In genomic region chr12:65785500-65785899, GRCh38 we compare ENCODE assay signal across 28 cellular contexts. TPM values are rescaled to one million over a fixed set of nuclear protein-coding genes. Genes with fewer than 3 reads are reported as not detected.
"Had no signal": no experiment of that assay in that cellular context is flagged by ENCODE, and none has a peak within 500 bp of the region (broad histone marks: within the 10 kb centered on the region; RNA-seq: fewer than 3 reads in every experiment).

No MANE protein-coding gene starts in this region.

- H3K27me3 ChIP-seq: stomach, suprapubic skin, testis, thyroid gland, tibial nerve, transverse colon, upper lobe of left lung, uterus, vagina had no signal

- H3K36me3 ChIP-seq: stomach, suprapubic skin, thoracic aorta, thyroid gland, tibial artery, tibial nerve, transverse colon, upper lobe of left lung, upper lobe of right lung, uterus, vagina had no signal

- H3K27ac ChIP-seq: stomach, suprapubic skin, testis, thoracic aorta, thyroid gland, tibial artery, tibial nerve, transverse colon, upper lobe of left lung, upper lobe of right lung, uterus, vagina had no signal

- ATAC-seq: stimulated activated effector memory CD8-positive, alpha-beta T cell treated with anti-CD3 and anti-CD28 coated beads, Interleukin-12 subunit alpha, Interleukin-12 subunit beta, amount 100 ng/mL, for 72 hours; stimulated activated memory B cell treated with anti-CD40 and anti-IgM and Interleukin-4, amounts not matched to agents 10 μg/mL and 1 μg/mL and 100 μg/mL, for 72 hours; stimulated activated naive B cell treated with anti-CD40 and anti-IgM and Interleukin-4, amounts not matched to agents 10 μg/mL and 1 μg/mL and 100 μg/mL, for 72 hours; stimulated activated naive CD8-positive, alpha-beta T cell treated with anti-CD3 and anti-CD28 coated beads, Interleukin-15, amount 100 ng/mL, for 72 hours; stimulated activated naive CD8-positive, alpha-beta T cell treated with anti-CD3 and anti-CD28 coated beads, Interleukin-15, Interleukin-2, amounts not matched to agents 100 U/mL and 50 U/mL, for 24 hours; upper lobe of right lung had no signal

- FAIRE-seq: urothelium cell line had no signal

- H3K4me1 ChIP-seq: stomach, suprapubic skin, testis, thyroid gland, tibial artery, transverse colon, upper lobe of left lung, upper lobe of right lung, uterus, vagina had no signal

- H3K4me3 ChIP-seq: stomach, suprapubic skin, testis, thoracic aorta, thyroid gland, tibial artery, tibial nerve, transverse colon, upper lobe of left lung, upper lobe of right lung, uterus, vagina had no signal

- H3K9me3 ChIP-seq: stomach, suprapubic skin, testis, thoracic aorta, thyroid gland, tibial artery, tibial nerve, transverse colon, upper lobe of left lung, upper lobe of right lung, uterus, vagina had no signal

- DNase-seq: stimulated activated CD4-positive, alpha-beta T cell treated with anti-CD3 and anti-CD28 coated beads, Interleukin-2, amount 100 ng/mL, for 48 hours; stimulated activated CD4-positive, alpha-beta T cell treated with anti-CD3 and anti-CD28 coated beads, Interleukin-4, amount 100 ng/mL, for 1 hour; stimulated activated CD4-positive, alpha-beta T cell treated with anti-CD3 and anti-CD28 coated beads, Interleukin-4, amount 100 ng/mL, for 24 hours; stimulated activated CD4-positive, alpha-beta T cell treated with anti-CD3 and anti-CD28 coated beads, Interleukin-4, amount 100 ng/mL, for 4 hours; stimulated activated CD8-positive, alpha-beta memory T cell treated with anti-CD3 and anti-CD28 coated beads, Interleukin-4, amount 100 ng/mL, for 48 hours; stimulated activated naive B cell treated with anti-CD40 and anti-IgM and Interleukin-4, amounts not matched to agents 10 μg/mL and 1 μg/mL and 100 μg/mL, for 72 hours; stimulated activated naive CD4-positive, alpha-beta T cell; stimulated activated naive CD4-positive, alpha-beta T cell treated with Interleukin-2 at 50 U/mL for 16 hours; stimulated activated naive CD8-positive, alpha-beta T cell treated with anti-CD3 and anti-CD28 coated beads, Interleukin-15, amount 100 ng/mL, for 72 hours; stimulated activated naive CD8-positive, alpha-beta T cell treated with anti-CD3 and anti-CD28 coated beads, Interleukin-15, Interleukin-2, amounts not matched to agents 100 U/mL and 50 U/mL, for 24 hours; stomach; substantia nigra; testis; thyroid gland; tibial artery; transverse colon; trophoblast cell; upper lobe of left lung; upper lobe of right lung; uterus had no signal

RNA-seq across cellular contexts. Expression of gene HMGA2, which starts 38.8 kb away (rescaled TPM):
- total RNA-seq: upper lobe of right lung, ureter had no signal
